17 cellular contexts compared by ENCODE assay signal in the genomic region with DNA sequence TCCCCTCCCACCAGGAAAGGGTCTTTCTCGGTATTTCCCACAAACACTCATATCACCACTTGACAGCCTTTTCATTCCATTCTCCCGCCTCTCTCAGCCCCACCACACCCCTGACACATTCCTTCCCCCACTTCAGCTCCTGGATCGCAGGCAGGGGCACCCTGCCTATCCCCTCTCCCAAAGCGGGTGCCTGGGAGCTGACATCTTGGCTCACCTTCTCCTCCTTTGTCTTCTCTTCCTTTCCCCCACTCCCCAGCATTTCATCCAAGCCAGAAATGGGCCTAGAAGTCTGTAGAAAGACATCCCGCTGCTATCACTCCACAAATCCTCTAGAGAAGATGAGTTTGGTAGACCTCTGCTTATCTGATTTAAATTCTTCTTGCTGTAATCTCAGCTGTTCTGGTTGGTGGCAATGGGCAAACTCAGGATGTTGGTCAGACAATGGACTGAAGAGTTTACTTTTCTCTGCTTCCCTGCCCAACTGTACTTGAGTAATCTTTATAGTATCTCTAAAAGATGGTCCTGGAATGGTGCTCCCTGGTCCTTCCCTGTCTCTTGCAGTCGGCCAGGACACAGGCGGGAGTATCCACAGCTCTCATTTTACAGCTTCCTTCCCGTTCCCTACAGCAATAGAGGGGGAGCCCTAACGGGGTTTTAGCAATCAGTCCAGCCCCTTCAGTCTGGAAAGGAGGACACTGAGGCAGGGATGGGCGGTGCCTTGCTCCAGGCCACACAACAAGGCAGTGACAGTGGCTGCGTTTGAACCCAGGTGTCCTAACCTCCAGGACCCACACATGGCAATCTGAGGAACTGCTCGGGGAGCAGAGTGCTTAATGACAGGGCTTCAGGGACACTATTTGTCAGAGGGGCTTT. TPM values are rescaled to one million over a fixed set of nuclear protein-coding genes. Genes with fewer than 3 reads are reported as not detected.
DNase-seq lines count a peak whose midpoint lies in the region; ATAC-seq and TF ChIP-seq lines count a peak whose summit lies in the region.
"Had no signal": no experiment of that assay in that cellular context is flagged by ENCODE, and none has a peak within 500 bp of the region (broad histone marks: within the 10 kb centered on the region; RNA-seq: fewer than 3 reads in every experiment).

No MANE protein-coding gene starts in this region.

- ATAC-seq in HG02938 (IDR thresholded peaks at IDR 0.05; ENCODE audit: unreplicated experiment): no peak
- no peak for ATAC-seq in HG02610 (IDR thresholded peaks at IDR 0.05; ENCODE audit: unreplicated experiment)
- no peak for ATAC-seq in GM18861 (IDR thresholded peaks at IDR 0.05; ENCODE audit: unreplicated experiment)

- H3K9me3 Mint-ChIP-seq in chondrocyte (ENCODE audit: low read depth): no peaks in the 10 kb centered on the region
- no peaks in the 10 kb centered on the region for H3K9me3 Mint-ChIP-seq in mesothelial cell of epicardium

- TF ChIP-seq CTCF in chondrocyte (IDR thresholded peaks at IDR 0.05) (no peak), mesothelial cell of epicardium (IDR thresholded peaks at IDR 0.05; ENCODE audit: unreplicated experiment) (no peak), smooth muscle cell (IDR thresholded peaks at IDR 0.05; ENCODE audit: borderline replicate concordance, insufficient read depth, poor library complexity, severe bottlenecking) (no peak)

- H3K4me3 ChIP-seq in smooth muscle cell: no peak overlapping the region

- H3K9me3 ChIP-seq in smooth muscle cell (replicated peaks; ENCODE audit: low read depth): no peaks in the 10 kb centered on the region

- no peaks in the 10 kb centered on the region for H3K27me3 ChIP-seq in smooth muscle cell (ENCODE audit: low read depth)

- H3K36me3 ChIP-seq in smooth muscle cell (ENCODE audit: low read depth): no peaks in the 10 kb centered on the region

- no peaks in the 10 kb centered on the region for H4K20me1 ChIP-seq in smooth muscle cell (ENCODE audit: low read depth)

- H3K4me2 ChIP-seq in smooth muscle cell: peak overlapping the region; percentile 3

- H3K79me2 ChIP-seq in smooth muscle cell (ENCODE audit: low read depth): no peaks in the 10 kb centered on the region

- H3K4me1 Mint-ChIP-seq in chondrocyte (ENCODE audit: low read depth) (no peaks in the 10 kb centered on the region), mesothelial cell of epicardium (peaks cover 35% of the 10 kb centered on the region)

- WGBS in smooth muscle cell (ENCODE audit: low lambda C conversion rate): 63% methylated on average over 12 of the region's 12 CpGs

- H3K27ac Mint-ChIP-seq in chondrocyte (ENCODE audit: unreplicated experiment): no peak overlapping the region
- peak overlapping the region; percentile 53 for H3K27ac Mint-ChIP-seq in mesothelial cell of epicardium

- DNase-seq in EH (ENCODE audit: low read depth): peak; percentile 19
- peak; percentile 47 for DNase-seq in chondrocyte (ENCODE audit: low spot score)
- no peak for DNase-seq in mesothelial cell of epicardium (ENCODE audit: low spot score in 2 of 2, unreplicated experiment in 2 of 2)
- no peak for DNase-seq in smooth muscle cell (lab: John Stamatoyannopoulos, UW; ENCODE audit: unreplicated experiment)
- no peak for DNase-seq in activated CD4-positive, CD25-positive, alpha-beta regulatory T cell (lab: John Stamatoyannopoulos, UW)
- DNase-seq: COR-L47, DMS153, KBM-7, NCI-H1436, NCI-H2029, NCI-H2171, NCI-H446 treated with DMSO at 0.1 percent for 48 hours, NCI-H748 treated with DMSO at 0.1 percent for 48 hours had no signal

- H3K27ac ChIP-seq in smooth muscle cell (ENCODE audit: low read depth): no peak overlapping the region
- H3K27ac ChIP-seq: C4-2B had no signal

- H3K4me3 Mint-ChIP-seq in chondrocyte (ENCODE audit: unreplicated experiment): no peak overlapping the region
- no peak overlapping the region for H3K4me3 Mint-ChIP-seq in mesothelial cell of epicardium

- H3K27me3 Mint-ChIP-seq in chondrocyte (ENCODE audit: low read depth): peaks cover 13% of the 10 kb centered on the region
- no peaks in the 10 kb centered on the region for H3K27me3 Mint-ChIP-seq in mesothelial cell of epicardium (ENCODE audit: low read depth)

- no peaks in the 10 kb centered on the region for H3F3A ChIP-seq in smooth muscle cell (ENCODE audit: low read depth)

- H3K36me3 Mint-ChIP-seq in chondrocyte (ENCODE audit: low read depth): no peaks in the 10 kb centered on the region
- H3K36me3 Mint-ChIP-seq in mesothelial cell of epicardium: no peaks in the 10 kb centered on the region

- peaks cover 20% of the 10 kb centered on the region for H3K4me1 ChIP-seq in smooth muscle cell (ENCODE audit: low read depth)

- H3K9ac ChIP-seq in smooth muscle cell (ENCODE audit: low read depth): no peak overlapping the region

- no peak overlapping the region for H2AFZ ChIP-seq in smooth muscle cell (ENCODE audit: low read depth)

RNA-seq across cellular contexts. Expression of a gene that starts 9.8 kb away (rescaled TPM):
- total RNA-seq in chondrocyte (24.8 to 139 TPM (median 137 TPM) in 3 replicates), mesothelial cell of epicardium (181 to 186 TPM (median 185 TPM) in 3 replicates), smooth muscle cell (120 and 136 TPM in 2 replicates)
- polyA plus RNA-seq in smooth muscle cell: 116 and 143 TPM in 2 replicates

Comparison
In these comparisons a context has a peak if more than half of its experiments do, and no peak if none do; other contexts are left out.
1. DNase-seq: peak in EH (single experiment) and chondrocyte (single experiment); none in mesothelial cell of epicardium (0 of 2), smooth muscle cell (single experiment) and activated CD4-positive, CD25-positive, alpha-beta regulatory T cell (0 of 4).